In the genomic region with DNA sequence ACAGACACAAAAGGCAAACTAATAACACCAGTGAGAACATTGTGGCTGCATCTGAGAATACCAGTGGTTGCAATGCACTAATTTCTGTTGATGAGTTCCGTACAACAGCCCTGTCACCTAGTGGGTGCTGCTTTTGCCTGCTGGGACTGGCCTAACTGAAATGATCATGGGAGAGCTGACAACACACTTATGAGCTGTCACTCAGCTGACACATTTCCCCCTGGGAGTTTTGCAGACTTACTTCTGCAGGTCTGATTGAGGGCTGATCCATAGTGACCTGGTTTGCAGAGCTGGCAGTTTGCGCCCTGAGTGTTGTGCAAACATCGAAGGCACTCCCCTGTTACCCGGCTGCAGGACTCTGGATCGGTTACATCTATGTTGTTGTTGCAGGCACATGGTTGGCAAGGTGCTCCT, we compare ENCODE assay signal across 11 cellular contexts.
DNase-seq lines count a peak whose midpoint lies in the region; ATAC-seq and TF ChIP-seq lines count a peak whose summit lies in the region.
"Had no signal": no experiment of that assay in that cellular context is flagged by ENCODE, and none has a peak within 500 bp of the region (broad histone marks: within the 10 kb centered on the region; RNA-seq: fewer than 3 reads in every experiment).

No MANE protein-coding gene starts in this region.

- DNase-seq in MCF 10A (ENCODE audit: unreplicated experiment) (peak; percentile 73), breast epithelium (ENCODE audit: low spot score in 2 of 2) (no peak), RWPE2 (ENCODE audit: low spot score) (no peak), thyroid gland (peak; percentile 66 to 75), UCSD-AML1 (lab: John Stamatoyannopoulos, UW; ENCODE audit: unreplicated experiment) (no peak)
- DNase-seq: AML-193, HFFc6 had no signal

- TF ChIP-seq CTCF in MCF 10A (IDR thresholded peaks at IDR 0.05; ENCODE audit: unreplicated experiment) = no peak
- no peak for TF ChIP-seq CTCF in breast epithelium (IDR thresholded peaks at IDR 0.05)
- no peak for TF ChIP-seq CTCF in RWPE2 (IDR thresholded peaks at IDR 0.05; ENCODE audit: poor library complexity, severe bottlenecking)
- no peak for TF ChIP-seq CTCF in thyroid gland (IDR thresholded peaks at IDR 0.05)

- peak overlapping the region; percentile 16 for H3K27ac Mint-ChIP-seq in MCF 10A (ENCODE audit: low read depth, unreplicated experiment)
- H3K27ac Mint-ChIP-seq: HFFc6, nephron had no signal

- H3K27ac ChIP-seq in breast epithelium (no peak overlapping the region), RWPE2 (ENCODE audit: poor library complexity, severe bottlenecking) (no peak overlapping the region), thyroid gland (peak overlapping the region in 1 of 3 donors; percentile 57)

- no peaks in the 10 kb centered on the region for H3K27me3 ChIP-seq in breast epithelium
- H3K27me3 ChIP-seq in RWPE2 (ENCODE audit: insufficient read depth, poor library complexity, severe bottlenecking) = no peaks in the 10 kb centered on the region
- no peaks in the 10 kb centered on the region for H3K27me3 ChIP-seq in thyroid gland

- H3K27me3 Mint-ChIP-seq in MCF 10A (ENCODE audit: insufficient read depth, unreplicated experiment) = no peaks in the 10 kb centered on the region

- CTCF ChIA-PET in MCF 10A (lab: Yijun Ruan, JAX) = interaction anchor here (0.6 to 1.2 kb wide), 7 partner anchors 9 to 178 kb away, joined by 3 to 5 read pairs (median 3); no protein-coding TSS in a partner anchor

- BruUV-seq in MCF 10A (replicated peaks; lab: Mats Ljungman, UMichigan) = no TSS peak

- H3K9me3 ChIP-seq in breast epithelium (no peaks in the 10 kb centered on the region), RWPE2 (ENCODE audit: severe bottlenecking) (no peaks in the 10 kb centered on the region), thyroid gland (no peaks in the 10 kb centered on the region)

- H3K36me3 Mint-ChIP-seq in MCF 10A (ENCODE audit: insufficient read depth, unreplicated experiment) = no peaks in the 10 kb centered on the region

- H3K4me1 ChIP-seq in breast epithelium = no peaks in the 10 kb centered on the region
- H3K4me1 ChIP-seq in RWPE2 (ENCODE audit: insufficient read depth, poor library complexity, severe bottlenecking) = peaks cover 16% of the 10 kb centered on the region
- peaks cover 23 to 25% of the 10 kb centered on the region in 2 donors for H3K4me1 ChIP-seq in thyroid gland

- ATAC-seq in HG02885 (IDR thresholded peaks at IDR 0.05; ENCODE audit: poor library complexity, unreplicated experiment) = peak; percentile 77
- peak; percentile 40 for ATAC-seq in RWPE2 (ENCODE audit: low read depth)
- no peak for ATAC-seq in HG02763 (IDR thresholded peaks at IDR 0.05; ENCODE audit: unreplicated experiment)
- ATAC-seq in HG03108 (IDR thresholded peaks at IDR 0.05; ENCODE audit: unreplicated experiment) = no peak

- H3K9me3 Mint-ChIP-seq in MCF 10A (ENCODE audit: unreplicated experiment) = no peaks in the 10 kb centered on the region
- H3K9me3 Mint-ChIP-seq: HFFc6, nephron had no signal

- peaks cover 11% of the 10 kb centered on the region for H3K4me1 Mint-ChIP-seq in MCF 10A (ENCODE audit: insufficient read depth, unreplicated experiment)

- intact Hi-C loops in MCF 10A (cut with micrococcal nuclease) (no loop called here), breast epithelium (cut with DNase I; ENCODE audit: low total_unique reads) (no loop called here), thyroid gland (cut with DNase I) (no loop called here)

- no peaks in the 10 kb centered on the region for H3K36me3 ChIP-seq in breast epithelium
- H3K36me3 ChIP-seq in RWPE2 (ENCODE audit: low read depth) = no peaks in the 10 kb centered on the region
- H3K36me3 ChIP-seq in thyroid gland = no peaks in the 10 kb centered on the region

- no peak overlapping the region for H3K4me3 Mint-ChIP-seq in MCF 10A (ENCODE audit: unreplicated experiment)
- H3K4me3 Mint-ChIP-seq: HFFc6, nephron had no signal

- H3K4me3 ChIP-seq in breast epithelium (no peak overlapping the region), RWPE2 (ENCODE audit: severe bottlenecking) (no peak overlapping the region), thyroid gland (replicated peaks in 1 of 3) (no peak overlapping the region)

- WGBS in thyroid gland, 2 donors = 30 to 36% methylated on average over 2 to 5 of the region's 5 CpGs

- no peak for TF ChIP-seq POLR2A in breast epithelium (IDR thresholded peaks at IDR 0.05)
- TF ChIP-seq POLR2A in thyroid gland (IDR thresholded peaks at IDR 0.05) = no peak

- POLR2A ChIA-PET in MCF 10A (lab: Yijun Ruan, JAX) = interaction anchor here (0.7 to 4.5 kb wide), 17 partner anchors 9 to 139 kb away, joined by 3 to 21 read pairs (median 6); partner anchors contain the start of genes LAMB1 and LAMB4

Comparison
In these comparisons a context has a peak if more than half of its experiments do, and no peak if none do; other contexts are left out.
1. DNase-seq: peak in MCF 10A (single experiment) and thyroid gland (2 of 2); none in breast epithelium (0 of 2), RWPE2 (single experiment) and UCSD-AML1 (single experiment).
2. ATAC-seq: peak in HG02885 (single experiment) and RWPE2 (single experiment); none in HG02763 (single experiment) and HG03108 (single experiment).